ENCODE assay signal across 19 cellular contexts in the genomic region with DNA sequence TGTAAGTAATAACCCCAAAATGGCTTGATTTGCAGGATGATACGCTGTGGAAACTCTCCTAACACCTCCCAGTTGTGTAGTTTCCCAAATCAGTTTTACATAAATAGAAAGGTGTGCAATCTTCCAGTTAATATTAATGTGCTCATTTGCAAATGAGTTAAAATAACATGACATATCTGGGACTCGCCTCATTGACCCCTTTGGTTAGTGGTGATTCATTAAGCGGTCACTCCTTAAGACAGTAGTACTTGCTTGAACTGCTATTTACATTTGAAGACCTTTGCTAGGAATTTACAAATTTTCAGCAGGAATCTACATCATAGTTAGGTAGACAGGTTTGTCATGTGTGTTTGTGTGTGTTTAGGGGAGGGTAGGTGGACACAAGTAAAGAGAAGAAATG.
DNase-seq lines count a peak whose midpoint lies in the region; ATAC-seq, FAIRE-seq and TF ChIP-seq lines count a peak whose summit lies in the region.
"Had no signal": no experiment of that assay in that cellular context is flagged by ENCODE, and none has a peak within 500 bp of the region (broad histone marks: within the 10 kb centered on the region; RNA-seq: fewer than 3 reads in every experiment).

No MANE protein-coding gene starts in this region.

- H3K9me3 Mint-ChIP-seq in activated naive CD8-positive, alpha-beta T cell treated with anti-CD3 and anti-CD28 coated beads for 36 hours = peaks cover 5% of the 10 kb centered on the region
- no peaks in the 10 kb centered on the region for H3K9me3 Mint-ChIP-seq in glutamatergic neuron (ENCODE audit: unreplicated experiment)
- peaks cover 3% of the 10 kb centered on the region; the same call in 1 of the 3 replicates for H3K9me3 Mint-ChIP-seq in GM23338
- H3K9me3 Mint-ChIP-seq: T-cell had no signal

- no peaks in the 10 kb centered on the region for H3K36me3 Mint-ChIP-seq in activated naive CD8-positive, alpha-beta T cell treated with anti-CD3 and anti-CD28 coated beads for 36 hours
- no peaks in the 10 kb centered on the region for H3K36me3 Mint-ChIP-seq in glutamatergic neuron (ENCODE audit: unreplicated experiment)
- H3K36me3 Mint-ChIP-seq in GM23338 (ENCODE audit: low read depth) = peaks cover 16% of the 10 kb centered on the region; the same call in 2 of the 3 replicates
- H3K36me3 Mint-ChIP-seq: T-cell had no signal

- H3K4me1 Mint-ChIP-seq in activated naive CD8-positive, alpha-beta T cell treated with anti-CD3 and anti-CD28 coated beads for 36 hours = peaks cover 31% of the 10 kb centered on the region
- H3K4me1 Mint-ChIP-seq in glutamatergic neuron (ENCODE audit: low read depth, unreplicated experiment) (no peaks in the 10 kb centered on the region), GM23338 (peaks cover 36% of the 10 kb centered on the region)
- H3K4me1 Mint-ChIP-seq: T-cell had no signal

- no peaks in the 10 kb centered on the region for H3K27me3 ChIP-seq in GM23338 (ENCODE audit: insufficient read depth)
- H3K27me3 ChIP-seq: ascending aorta had no signal

- H3F3A ChIP-seq in GM23338 (replicated peaks; ENCODE audit: low read depth) = no peaks in the 10 kb centered on the region

- H3K36me3 ChIP-seq in GM23338 (ENCODE audit: insufficient read depth) = no peaks in the 10 kb centered on the region
- H3K36me3 ChIP-seq: ascending aorta had no signal

- no peak overlapping the region for H3K4me3 Mint-ChIP-seq in activated naive CD8-positive, alpha-beta T cell treated with anti-CD3 and anti-CD28 coated beads for 36 hours
- H3K4me3 Mint-ChIP-seq in glutamatergic neuron (ENCODE audit: unreplicated experiment) (no peak overlapping the region), GM23338 (no peak overlapping the region)
- H3K4me3 Mint-ChIP-seq: T-cell had no signal

- no peaks in the 10 kb centered on the region for H3K79me2 ChIP-seq in GM23338 (replicated peaks; ENCODE audit: insufficient read depth)

- TF ChIP-seq CTCF in glutamatergic neuron (IDR thresholded peaks at IDR 0.05; ENCODE audit: partially characterized antibody, unreplicated experiment) = no peak
- no peak for TF ChIP-seq CTCF in GM23338 (conservative IDR thresholded peaks at IDR 0.05; ENCODE audit: low read depth in 2 of 2)

- H2AFZ ChIP-seq in GM23338 = no peak overlapping the region

- FAIRE-seq in GM18507 (lab: Jason Lieb, UNC) = peak; percentile 36

- H3K27me3 Mint-ChIP-seq in activated naive CD8-positive, alpha-beta T cell treated with anti-CD3 and anti-CD28 coated beads for 36 hours = peaks cover 8% of the 10 kb centered on the region
- no peaks in the 10 kb centered on the region for H3K27me3 Mint-ChIP-seq in glutamatergic neuron (ENCODE audit: unreplicated experiment)
- no peaks in the 10 kb centered on the region for H3K27me3 Mint-ChIP-seq in GM23338 (ENCODE audit: insufficient read depth, low read depth, poor library complexity)
- H3K27me3 Mint-ChIP-seq: T-cell had no signal

- no peaks in the 10 kb centered on the region; the same call in 1 of the 2 replicates for H3K9me2 ChIP-seq in GM23338 (ENCODE audit: insufficient read depth)

- H3K4me3 ChIP-seq in GM23338 = no peak overlapping the region
- H3K4me3 ChIP-seq: ascending aorta had no signal

- no peak overlapping the region for H3K4me2 ChIP-seq in GM23338

- DNase-seq in GM18507 (ENCODE audit: extremely low spot score, insufficient read length, low read depth) (no peak), glutamatergic neuron (no peak), GM23338 (ENCODE audit: low spot score) (no peak), NCI-H1417 treated with DMSO at 0.1 percent for 48 hours (lab: John Stamatoyannopoulos, UW) (no peak)
- DNase-seq in activated naive CD8-positive, alpha-beta T cell treated with anti-CD3 and anti-CD28 coated beads for 36 hours = no peak
- DNase-seq in NK-92 treated with Interleukin-12 subunit alpha and Interleukin-12 subunit beta, amount 100 ng/mL, for 24 hours (lab: John Stamatoyannopoulos, UW) = no peak
- DNase-seq: foreskin melanocyte; KG1; NCI-H1092 treated with DMSO at 0.1 percent for 48 hours; NCI-H2171; occipital lobe; stimulated activated CD4-positive, alpha-beta T cell treated with anti-CD3 and anti-CD28 coated beads, Interleukin-2, amount 100 ng/mL, for 24 hours; T-cell had no signal

- H3K27ac Mint-ChIP-seq in activated naive CD8-positive, alpha-beta T cell treated with anti-CD3 and anti-CD28 coated beads for 36 hours = peak overlapping the region; percentile 25
- H3K27ac Mint-ChIP-seq in glutamatergic neuron (ENCODE audit: unreplicated experiment) (no peak overlapping the region), GM23338 (no peak overlapping the region)
- H3K27ac Mint-ChIP-seq: T-cell had no signal

- ATAC-seq in GM19395 (IDR thresholded peaks at IDR 0.05; ENCODE audit: unreplicated experiment) (peak; percentile 37), HG03064 (IDR thresholded peaks at IDR 0.05; ENCODE audit: low read depth, unreplicated experiment) (peak; percentile 46), GM23338 (no peak)
- ATAC-seq: sciatic nerve, T-cell had no signal

- peaks cover 32% of the 10 kb centered on the region for H3K4me1 ChIP-seq in GM23338 (ENCODE audit: insufficient read depth)
- H3K4me1 ChIP-seq: ascending aorta had no signal

- no peaks in the 10 kb centered on the region for H4K20me1 ChIP-seq in GM23338 (replicated peaks; ENCODE audit: insufficient read depth)

- no peak overlapping the region for H3K27ac ChIP-seq in GM23338 (ENCODE audit: low read depth)
- H3K27ac ChIP-seq: ascending aorta, RWPE1, VCaP had no signal

TF ChIP-seq in GM23338, 12 proteins besides CTCF, POLR2A, EP300 and RAD21 (continues in another document):
- TF ChIP-seq ETS1 (IDR thresholded peaks at IDR 0.05) = no peak
- TF ChIP-seq, protein P1, sequence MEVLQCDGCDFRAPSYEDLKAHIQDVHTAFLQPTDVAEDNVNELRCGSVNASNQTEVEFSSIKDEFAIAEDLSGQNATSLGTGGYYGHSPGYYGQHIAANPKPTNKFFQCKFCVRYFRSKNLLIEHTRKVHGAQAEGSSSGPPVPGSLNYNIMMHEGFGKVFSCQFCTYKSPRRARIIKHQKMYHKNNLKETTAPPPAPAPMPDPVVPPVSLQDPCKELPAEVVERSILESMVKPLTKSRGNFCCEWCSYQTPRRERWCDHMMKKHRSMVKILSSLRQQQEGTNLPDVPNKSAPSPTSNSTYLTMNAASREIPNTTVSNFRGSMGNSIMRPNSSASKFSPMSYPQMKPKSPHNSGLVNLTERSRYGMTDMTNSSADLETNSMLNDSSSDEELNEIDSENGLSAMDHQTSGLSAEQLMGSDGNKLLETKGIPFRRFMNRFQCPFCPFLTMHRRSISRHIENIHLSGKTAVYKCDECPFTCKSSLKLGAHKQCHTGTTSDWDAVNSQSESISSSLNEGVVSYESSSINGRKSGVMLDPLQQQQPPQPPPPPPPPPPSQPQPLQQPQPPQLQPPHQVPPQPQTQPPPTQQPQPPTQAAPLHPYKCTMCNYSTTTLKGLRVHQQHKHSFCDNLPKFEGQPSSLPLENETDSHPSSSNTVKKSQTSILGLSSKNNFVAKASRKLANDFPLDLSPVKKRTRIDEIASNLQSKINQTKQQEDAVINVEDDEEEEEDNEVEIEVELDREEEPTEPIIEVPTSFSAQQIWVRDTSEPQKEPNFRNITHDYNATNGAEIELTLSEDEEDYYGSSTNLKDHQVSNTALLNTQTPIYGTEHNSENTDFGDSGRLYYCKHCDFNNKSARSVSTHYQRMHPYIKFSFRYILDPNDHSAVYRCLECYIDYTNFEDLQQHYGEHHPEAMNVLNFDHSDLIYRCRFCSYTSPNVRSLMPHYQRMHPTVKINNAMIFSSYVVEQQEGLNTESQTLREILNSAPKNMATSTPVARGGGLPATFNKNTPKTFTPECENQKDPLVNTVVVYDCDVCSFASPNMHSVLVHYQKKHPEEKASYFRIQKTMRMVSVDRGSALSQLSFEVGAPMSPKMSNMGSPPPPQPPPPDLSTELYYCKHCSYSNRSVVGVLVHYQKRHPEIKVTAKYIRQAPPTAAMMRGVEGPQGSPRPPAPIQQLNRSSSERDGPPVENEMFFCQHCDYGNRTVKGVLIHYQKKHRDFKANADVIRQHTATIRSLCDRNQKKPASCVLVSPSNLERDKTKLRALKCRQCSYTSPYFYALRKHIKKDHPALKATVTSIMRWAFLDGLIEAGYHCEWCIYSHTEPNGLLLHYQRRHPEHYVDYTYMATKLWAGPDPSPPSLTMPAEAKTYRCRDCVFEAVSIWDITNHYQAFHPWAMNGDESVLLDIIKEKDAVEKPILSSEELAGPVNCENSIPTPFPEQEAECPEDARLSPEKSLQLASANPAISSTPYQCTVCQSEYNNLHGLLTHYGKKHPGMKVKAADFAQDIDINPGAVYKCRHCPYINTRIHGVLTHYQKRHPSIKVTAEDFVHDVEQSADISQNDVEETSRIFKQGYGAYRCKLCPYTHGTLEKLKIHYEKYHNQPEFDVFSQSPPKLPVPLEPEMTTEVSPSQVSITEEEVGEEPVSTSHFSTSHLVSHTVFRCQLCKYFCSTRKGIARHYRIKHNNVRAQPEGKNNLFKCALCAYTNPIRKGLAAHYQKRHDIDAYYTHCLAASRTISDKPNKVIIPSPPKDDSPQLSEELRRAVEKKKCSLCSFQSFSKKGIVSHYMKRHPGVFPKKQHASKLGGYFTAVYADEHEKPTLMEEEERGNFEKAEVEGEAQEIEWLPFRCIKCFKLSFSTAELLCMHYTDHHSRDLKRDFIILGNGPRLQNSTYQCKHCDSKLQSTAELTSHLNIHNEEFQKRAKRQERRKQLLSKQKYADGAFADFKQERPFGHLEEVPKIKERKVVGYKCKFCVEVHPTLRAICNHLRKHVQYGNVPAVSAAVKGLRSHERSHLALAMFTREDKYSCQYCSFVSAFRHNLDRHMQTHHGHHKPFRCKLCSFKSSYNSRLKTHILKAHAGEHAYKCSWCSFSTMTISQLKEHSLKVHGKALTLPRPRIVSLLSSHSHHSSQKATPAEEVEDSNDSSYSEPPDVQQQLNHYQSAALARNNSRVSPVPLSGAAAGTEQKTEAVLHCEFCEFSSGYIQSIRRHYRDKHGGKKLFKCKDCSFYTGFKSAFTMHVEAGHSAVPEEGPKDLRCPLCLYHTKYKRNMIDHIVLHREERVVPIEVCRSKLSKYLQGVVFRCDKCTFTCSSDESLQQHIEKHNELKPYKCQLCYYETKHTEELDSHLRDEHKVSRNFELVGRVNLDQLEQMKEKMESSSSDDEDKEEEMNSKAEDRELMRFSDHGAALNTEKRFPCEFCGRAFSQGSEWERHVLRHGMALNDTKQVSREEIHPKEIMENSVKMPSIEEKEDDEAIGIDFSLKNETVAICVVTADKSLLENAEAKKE (CRISPR knock-in tag; IDR thresholded peaks at IDR 0.05) = no peak
- TF ChIP-seq STAT1 (IDR thresholded peaks at IDR 0.05; ENCODE audit: unreplicated experiment) = no peak
- TF ChIP-seq EZH2phosphoT487 (IDR thresholded peaks at IDR 0.05; ENCODE audit: unreplicated experiment) = no peak
